1 cellular context compared by ENCODE assay signal in the genomic region with DNA sequence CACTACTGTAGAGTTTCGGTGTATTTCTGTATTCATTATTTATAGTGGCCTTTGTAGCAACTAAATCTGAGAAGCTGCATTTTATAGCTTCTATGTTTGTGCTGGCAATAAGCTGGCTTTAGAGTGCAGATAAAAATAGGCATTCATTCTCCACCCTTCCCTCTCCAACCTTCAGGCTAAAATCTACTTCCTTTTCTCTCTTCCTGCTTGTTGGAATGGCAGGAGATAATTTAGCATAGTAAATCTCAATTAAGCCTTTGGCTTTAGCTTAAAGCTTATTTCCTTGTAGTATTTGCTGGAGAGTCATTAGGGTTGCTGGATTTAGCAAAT.
TF ChIP-seq lines count a peak whose summit lies in the region.

No MANE protein-coding gene starts in this region.

TF ChIP-seq in HepG2, 621 proteins besides CTCF, POLR2A, EP300 and RAD21:
- TF ChIP-seq, protein P1, sequence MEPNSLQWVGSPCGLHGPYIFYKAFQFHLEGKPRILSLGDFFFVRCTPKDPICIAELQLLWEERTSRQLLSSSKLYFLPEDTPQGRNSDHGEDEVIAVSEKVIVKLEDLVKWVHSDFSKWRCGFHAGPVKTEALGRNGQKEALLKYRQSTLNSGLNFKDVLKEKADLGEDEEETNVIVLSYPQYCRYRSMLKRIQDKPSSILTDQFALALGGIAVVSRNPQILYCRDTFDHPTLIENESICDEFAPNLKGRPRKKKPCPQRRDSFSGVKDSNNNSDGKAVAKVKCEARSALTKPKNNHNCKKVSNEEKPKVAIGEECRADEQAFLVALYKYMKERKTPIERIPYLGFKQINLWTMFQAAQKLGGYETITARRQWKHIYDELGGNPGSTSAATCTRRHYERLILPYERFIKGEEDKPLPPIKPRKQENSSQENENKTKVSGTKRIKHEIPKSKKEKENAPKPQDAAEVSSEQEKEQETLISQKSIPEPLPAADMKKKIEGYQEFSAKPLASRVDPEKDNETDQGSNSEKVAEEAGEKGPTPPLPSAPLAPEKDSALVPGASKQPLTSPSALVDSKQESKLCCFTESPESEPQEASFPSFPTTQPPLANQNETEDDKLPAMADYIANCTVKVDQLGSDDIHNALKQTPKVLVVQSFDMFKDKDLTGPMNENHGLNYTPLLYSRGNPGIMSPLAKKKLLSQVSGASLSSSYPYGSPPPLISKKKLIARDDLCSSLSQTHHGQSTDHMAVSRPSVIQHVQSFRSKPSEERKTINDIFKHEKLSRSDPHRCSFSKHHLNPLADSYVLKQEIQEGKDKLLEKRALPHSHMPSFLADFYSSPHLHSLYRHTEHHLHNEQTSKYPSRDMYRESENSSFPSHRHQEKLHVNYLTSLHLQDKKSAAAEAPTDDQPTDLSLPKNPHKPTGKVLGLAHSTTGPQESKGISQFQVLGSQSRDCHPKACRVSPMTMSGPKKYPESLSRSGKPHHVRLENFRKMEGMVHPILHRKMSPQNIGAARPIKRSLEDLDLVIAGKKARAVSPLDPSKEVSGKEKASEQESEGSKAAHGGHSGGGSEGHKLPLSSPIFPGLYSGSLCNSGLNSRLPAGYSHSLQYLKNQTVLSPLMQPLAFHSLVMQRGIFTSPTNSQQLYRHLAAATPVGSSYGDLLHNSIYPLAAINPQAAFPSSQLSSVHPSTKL (CRISPR knock-in tag; IDR thresholded peaks at IDR 0.05), result no peak
- TF ChIP-seq GMEB1 (CRISPR knock-in tag; IDR thresholded peaks at IDR 0.05; ENCODE audit: borderline replicate concordance) (no peak), ZNF644 (CRISPR knock-in tag; IDR thresholded peaks at IDR 0.05; ENCODE audit: low read depth) (no peak)
TF ChIP-seq in HepG2: peak in this region for 0.
